Comparison of ENCODE assay signal across 10 cellular contexts in the genomic region with DNA sequence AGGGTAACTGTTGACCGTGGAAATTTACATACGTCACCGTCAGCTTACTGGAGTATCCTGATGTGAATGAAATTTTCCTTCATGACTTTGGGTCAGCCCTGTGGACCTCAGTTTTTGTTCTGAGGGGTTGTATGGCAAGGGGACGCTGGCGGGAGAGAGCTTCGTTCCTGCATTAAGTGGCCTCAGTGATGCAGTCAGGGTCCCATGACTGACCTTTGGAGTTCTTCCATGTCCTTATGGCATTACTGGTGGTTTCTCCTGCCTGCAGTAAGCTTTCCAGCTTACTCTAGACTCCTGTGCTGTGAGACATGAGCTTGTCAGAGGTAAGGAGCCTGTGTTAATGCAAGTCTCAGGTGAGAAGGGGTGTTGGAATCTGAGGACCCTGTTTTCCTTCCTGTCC. TPM values are rescaled to one million over a fixed set of nuclear protein-coding genes. Genes with fewer than 3 reads are reported as not detected.
DNase-seq lines count a peak whose midpoint lies in the region; ATAC-seq and TF ChIP-seq lines count a peak whose summit lies in the region.
"Had no signal": no experiment of that assay in that cellular context is flagged by ENCODE, and none has a peak within 500 bp of the region (broad histone marks: within the 10 kb centered on the region; RNA-seq: fewer than 3 reads in every experiment).

No MANE protein-coding gene starts in this region.

- H3K4me3 Mint-ChIP-seq in Calu3 (ENCODE audit: low read depth, unreplicated experiment) (peak overlapping the region; percentile 88), progenitor cell of endocrine pancreas (ENCODE audit: low read depth) (peak overlapping the region; percentile 87)
- H3K4me3 Mint-ChIP-seq in activated T-helper 1 cell treated with anti-CD3 and anti-CD28 coated beads, Interleukin-12 subunit alpha, Interleukin-12 subunit beta, Interleukin-2, Interleukin-4 antibody, amounts not matched to agents 30 ng/mL and 10 ng/mL and 1 ng/mL, durations not matched to agents 14 hours and 24 hours and 36 hours, result peak overlapping the region; percentile 82
- H3K4me3 Mint-ChIP-seq in activated CD4-positive, alpha-beta T cell treated with anti-CD3 and anti-CD28 coated beads, Interleukin-2, amount 10 ng/mL, durations not matched to agents 7 days and 5 days, result no peak overlapping the region

- CTCF ChIA-PET in Calu3 (lab: Charles Lee), result interaction anchor here (0.9 to 6.2 kb wide), 7 partner anchors 9 to 125 kb away, joined by 3 to 27 read pairs (median 6); no protein-coding TSS in a partner anchor
- CTCF ChIA-PET in activated CD4-positive, alpha-beta T cell treated with anti-CD3 and anti-CD28 coated beads, Interleukin-2, amount 10 ng/mL, durations not matched to agents 7 days and 5 days (lab: Charles Lee), result interaction anchor here (1.1 to 4.9 kb wide), 4 partner anchors 9 to 49 kb away, joined by 3 to 32 read pairs (median 8); no protein-coding TSS in a partner anchor

- ATAC-seq in HG02759 (IDR thresholded peaks at IDR 0.05; ENCODE audit: unreplicated experiment) (no peak), GM18909 (IDR thresholded peaks at IDR 0.05; ENCODE audit: poor library complexity, unreplicated experiment) (no peak)

- POLR2A ChIA-PET in activated CD4-positive, alpha-beta T cell treated with anti-CD3 and anti-CD28 coated beads, Interleukin-2, amount 10 ng/mL, durations not matched to agents 7 days and 5 days (lab: Charles Lee), result no interaction called here

- TF ChIP-seq CTCF in Calu3 (IDR thresholded peaks at IDR 0.05; ENCODE audit: unreplicated experiment), result no peak
- no peak for TF ChIP-seq CTCF in fibroblast of villous mesenchyme (IDR thresholded peaks at IDR 0.05; ENCODE audit: insufficient read depth, low read depth, low read length)
- no peak for TF ChIP-seq CTCF in progenitor cell of endocrine pancreas (IDR thresholded peaks at IDR 0.05; ENCODE audit: unreplicated experiment)

- peaks cover 22% of the 10 kb centered on the region for H3K36me3 Mint-ChIP-seq in Calu3 (ENCODE audit: insufficient read depth, unreplicated experiment)
- no peaks in the 10 kb centered on the region for H3K36me3 Mint-ChIP-seq in activated T-helper 1 cell treated with anti-CD3 and anti-CD28 coated beads, Interleukin-12 subunit alpha, Interleukin-12 subunit beta, Interleukin-2, Interleukin-4 antibody, amounts not matched to agents 30 ng/mL and 10 ng/mL and 1 ng/mL, durations not matched to agents 14 hours and 24 hours and 36 hours (ENCODE audit: low read depth)
- H3K36me3 Mint-ChIP-seq in progenitor cell of endocrine pancreas (ENCODE audit: insufficient read depth), result no peaks in the 10 kb centered on the region
- no peaks in the 10 kb centered on the region for H3K36me3 Mint-ChIP-seq in activated CD4-positive, alpha-beta T cell treated with anti-CD3 and anti-CD28 coated beads, Interleukin-2, amount 10 ng/mL, durations not matched to agents 7 days and 5 days (ENCODE audit: low read depth)

- no peaks in the 10 kb centered on the region for H3K9me3 Mint-ChIP-seq in Calu3 (ENCODE audit: low read depth, unreplicated experiment)
- no peaks in the 10 kb centered on the region for H3K9me3 Mint-ChIP-seq in activated T-helper 1 cell treated with anti-CD3 and anti-CD28 coated beads, Interleukin-12 subunit alpha, Interleukin-12 subunit beta, Interleukin-2, Interleukin-4 antibody, amounts not matched to agents 30 ng/mL and 10 ng/mL and 1 ng/mL, durations not matched to agents 14 hours and 24 hours and 36 hours
- H3K9me3 Mint-ChIP-seq in progenitor cell of endocrine pancreas (ENCODE audit: low read depth), result no peaks in the 10 kb centered on the region
- no peaks in the 10 kb centered on the region for H3K9me3 Mint-ChIP-seq in activated CD4-positive, alpha-beta T cell treated with anti-CD3 and anti-CD28 coated beads, Interleukin-2, amount 10 ng/mL, durations not matched to agents 7 days and 5 days

- peak overlapping the region; percentile 87 for H3K4me3 ChIP-seq in fibroblast of villous mesenchyme (ENCODE audit: low read depth, low read length)

- H3K27me3 Mint-ChIP-seq in Calu3 (ENCODE audit: unreplicated experiment), result peaks cover 10% of the 10 kb centered on the region
- peaks cover 54% of the 10 kb centered on the region for H3K27me3 Mint-ChIP-seq in activated T-helper 1 cell treated with anti-CD3 and anti-CD28 coated beads, Interleukin-12 subunit alpha, Interleukin-12 subunit beta, Interleukin-2, Interleukin-4 antibody, amounts not matched to agents 30 ng/mL and 10 ng/mL and 1 ng/mL, durations not matched to agents 14 hours and 24 hours and 36 hours (ENCODE audit: insufficient read depth)
- peaks cover 3% of the 10 kb centered on the region for H3K27me3 Mint-ChIP-seq in progenitor cell of endocrine pancreas
- peaks cover 62% of the 10 kb centered on the region for H3K27me3 Mint-ChIP-seq in activated CD4-positive, alpha-beta T cell treated with anti-CD3 and anti-CD28 coated beads, Interleukin-2, amount 10 ng/mL, durations not matched to agents 7 days and 5 days

- peaks cover 39% of the 10 kb centered on the region for H3K4me1 Mint-ChIP-seq in Calu3 (ENCODE audit: low read depth, unreplicated experiment)
- H3K4me1 Mint-ChIP-seq in activated T-helper 1 cell treated with anti-CD3 and anti-CD28 coated beads, Interleukin-12 subunit alpha, Interleukin-12 subunit beta, Interleukin-2, Interleukin-4 antibody, amounts not matched to agents 30 ng/mL and 10 ng/mL and 1 ng/mL, durations not matched to agents 14 hours and 24 hours and 36 hours (ENCODE audit: low read depth), result peaks cover 36% of the 10 kb centered on the region
- H3K4me1 Mint-ChIP-seq in progenitor cell of endocrine pancreas (ENCODE audit: low read depth), result peaks cover 22% of the 10 kb centered on the region
- H3K4me1 Mint-ChIP-seq in activated CD4-positive, alpha-beta T cell treated with anti-CD3 and anti-CD28 coated beads, Interleukin-2, amount 10 ng/mL, durations not matched to agents 7 days and 5 days, result peaks cover 3% of the 10 kb centered on the region

- BruUV-seq in Calu3 (replicated peaks; lab: Mats Ljungman, UMichigan), result no TSS peak

- H3K27ac Mint-ChIP-seq in Calu3 (ENCODE audit: unreplicated experiment) (peak overlapping the region; percentile 25), progenitor cell of endocrine pancreas (peak overlapping the region; percentile 96)
- H3K27ac Mint-ChIP-seq in activated T-helper 1 cell treated with anti-CD3 and anti-CD28 coated beads, Interleukin-12 subunit alpha, Interleukin-12 subunit beta, Interleukin-2, Interleukin-4 antibody, amounts not matched to agents 30 ng/mL and 10 ng/mL and 1 ng/mL, durations not matched to agents 14 hours and 24 hours and 36 hours, result no peak overlapping the region
- no peak overlapping the region for H3K27ac Mint-ChIP-seq in activated CD4-positive, alpha-beta T cell treated with anti-CD3 and anti-CD28 coated beads, Interleukin-2, amount 10 ng/mL, durations not matched to agents 7 days and 5 days

- intact Hi-C loops in Calu3 (cut with micrococcal nuclease; ENCODE audit: unreplicated experiment), result no loop called here
- intact Hi-C loops in activated T-helper 1 cell treated with anti-CD3 and anti-CD28 coated beads, Interleukin-12 subunit alpha, Interleukin-12 subunit beta, Interleukin-2, Interleukin-4 antibody, amounts not matched to agents 30 ng/mL and 10 ng/mL and 1 ng/mL, durations not matched to agents 14 hours and 24 hours and 36 hours (cut with micrococcal nuclease), result no loop called here

- DNase-seq in Calu3 (no peak), fibroblast of villous mesenchyme (ENCODE audit: low read depth) (peak; percentile 58), progenitor cell of endocrine pancreas (ENCODE audit: low spot score, unreplicated experiment) (no peak), midbrain (lab: John Stamatoyannopoulos, UW) (no peak)
- DNase-seq in activated T-helper 1 cell treated with anti-CD3 and anti-CD28 coated beads, Interleukin-12 subunit alpha, Interleukin-12 subunit beta, Interleukin-2, Interleukin-4 antibody, amounts not matched to agents 30 ng/mL and 10 ng/mL and 1 ng/mL, durations not matched to agents 14 hours and 24 hours and 36 hours (ENCODE audit: low spot score), result no peak
- DNase-seq in activated CD4-positive, alpha-beta T cell treated with anti-CD3 and anti-CD28 coated beads, Interleukin-2, amount 10 ng/mL, durations not matched to agents 7 days and 5 days, result no peak
- DNase-seq: activated effector memory CD4-positive, alpha-beta T cell treated with Interleukin-2 at 50 U/mL for 16 hours; occipital lobe had no signal

RNA-seq across cellular contexts. Expression of a gene that starts 1.8 kb away (rescaled TPM):
- 83.7 and 84.6 TPM in 2 replicates for total RNA-seq in Calu3 (2022)
- 29.0 and 29.2 TPM in 2 replicates for total RNA-seq in activated T-helper 1 cell treated with anti-CD3 and anti-CD28 coated beads, Interleukin-12 subunit alpha, Interleukin-12 subunit beta, Interleukin-2, Interleukin-4 antibody, amounts not matched to agents 30 ng/mL and 10 ng/mL and 1 ng/mL, durations not matched to agents 14 hours and 24 hours and 36 hours
- 81.2 and 93.4 TPM in 2 replicates for total RNA-seq in fibroblast of villous mesenchyme
- 198 and 207 TPM in 2 replicates for total RNA-seq in progenitor cell of endocrine pancreas
- under 1 TPM; 0.37 to 0.96 TPM for total RNA-seq in activated CD4-positive, alpha-beta T cell treated with anti-CD3 and anti-CD28 coated beads, Interleukin-2, amount 10 ng/mL, durations not matched to agents 7 days and 5 days

RNA-seq across cellular contexts. Expression of a gene that starts 52.8 kb away (rescaled TPM):
- total RNA-seq in Calu3 (2022) (190 TPM in 2 replicates), fibroblast of villous mesenchyme (137 and 146 TPM in 2 replicates), progenitor cell of endocrine pancreas (81.1 and 89.9 TPM in 2 replicates)
- total RNA-seq in activated T-helper 1 cell treated with anti-CD3 and anti-CD28 coated beads, Interleukin-12 subunit alpha, Interleukin-12 subunit beta, Interleukin-2, Interleukin-4 antibody, amounts not matched to agents 30 ng/mL and 10 ng/mL and 1 ng/mL, durations not matched to agents 14 hours and 24 hours and 36 hours, result 91.1 and 91.2 TPM in 2 replicates
- 10 to 100 TPM; 41.4 to 50.6 TPM for total RNA-seq in activated CD4-positive, alpha-beta T cell treated with anti-CD3 and anti-CD28 coated beads, Interleukin-2, amount 10 ng/mL, durations not matched to agents 7 days and 5 days

Comparison
In these comparisons a context has a peak if more than half of its experiments do, and no peak if none do; other contexts are left out.
1. H3K27ac Mint-ChIP-seq: peak in Calu3 (single experiment) and progenitor cell of endocrine pancreas (single experiment); none in activated T-helper 1 cell treated with anti-CD3 and anti-CD28 coated beads, Interleukin-12 subunit alpha, Interleukin-12 subunit beta, Interleukin-2, Interleukin-4 antibody, amounts not matched to agents 30 ng/mL and 10 ng/mL and 1 ng/mL, durations not matched to agents 14 hours and 24 hours and 36 hours (single experiment) and activated CD4-positive, alpha-beta T cell treated with anti-CD3 and anti-CD28 coated beads, Interleukin-2, amount 10 ng/mL, durations not matched to agents 7 days and 5 days (single experiment).
2. RNA of a gene that starts 1.8 kb away (total RNA-seq): 198 to 207 TPM in progenitor cell of endocrine pancreas, 83.7 to 84.6 TPM in Calu3, 81.2 to 93.4 TPM in fibroblast of villous mesenchyme and 29.0 to 29.2 TPM in activated T-helper 1 cell treated with anti-CD3 and anti-CD28 coated beads, Interleukin-12 subunit alpha, Interleukin-12 subunit beta, Interleukin-2, Interleukin-4 antibody, amounts not matched to agents 30 ng/mL and 10 ng/mL and 1 ng/mL, durations not matched to agents 14 hours and 24 hours and 36 hours; 0.37 to 0.96 TPM in activated CD4-positive, alpha-beta T cell treated with anti-CD3 and anti-CD28 coated beads, Interleukin-2, amount 10 ng/mL, durations not matched to agents 7 days and 5 days; every median in the first group is over 10 times any median in the second.